8 cellular contexts compared by ENCODE assay signal in genomic region chr2:6865346-6866238, GRCh38. TPM values are rescaled to one million over a fixed set of nuclear protein-coding genes. Genes with fewer than 3 reads are reported as not detected.
DNase-seq lines count a peak whose midpoint lies in the region; ATAC-seq lines count a peak whose summit lies in the region.

A gene with protein sequence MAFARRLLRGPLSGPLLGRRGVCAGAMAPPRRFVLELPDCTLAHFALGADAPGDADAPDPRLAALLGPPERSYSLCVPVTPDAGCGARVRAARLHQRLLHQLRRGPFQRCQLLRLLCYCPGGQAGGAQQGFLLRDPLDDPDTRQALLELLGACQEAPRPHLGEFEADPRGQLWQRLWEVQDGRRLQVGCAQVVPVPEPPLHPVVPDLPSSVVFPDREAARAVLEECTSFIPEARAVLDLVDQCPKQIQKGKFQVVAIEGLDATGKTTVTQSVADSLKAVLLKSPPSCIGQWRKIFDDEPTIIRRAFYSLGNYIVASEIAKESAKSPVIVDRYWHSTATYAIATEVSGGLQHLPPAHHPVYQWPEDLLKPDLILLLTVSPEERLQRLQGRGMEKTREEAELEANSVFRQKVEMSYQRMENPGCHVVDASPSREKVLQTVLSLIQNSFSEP (minus strand): TSS chr2:6865907. CDS start chr2:6865696, 211 bp downstream.

- H3K4me2 ChIP-seq in BLaER1 treated with 17β-estradiol and CSF1 and Interleukin-3, amounts not matched to agents 10 nM and 100 nM, result peak within 1 kb of the TSS; percentile 90 to 100 (median 98)

- H3K4me3 ChIP-seq in BLaER1 treated with 17β-estradiol and CSF1 and Interleukin-3, amounts not matched to agents 10 nM and 100 nM, result peak within 1 kb of the TSS; percentile 70 to 85 (median 76)
- peak within 1 kb of the TSS; percentile 69 for H3K4me3 ChIP-seq in naive thymus-derived CD4-positive, alpha-beta T cell (ENCODE audit: low read length)

- CTCF ChIA-PET in naive thymus-derived CD4-positive, alpha-beta T cell (lab: Charles Lee), result interaction anchor here (0.8 to 3.2 kb wide), 9 partner anchors 13 to 178 kb away, joined by 3 to 38 read pairs (median 4); partner anchors contain the start of gene RSAD2

- peaks cover 0 to 12% (median 0%) of the 10 kb centered on the region in 11 experiments; a peak in 1 of 22 replicates for H4K20me1 ChIP-seq in BLaER1 treated with 17β-estradiol and CSF1 and Interleukin-3, amounts not matched to agents 10 nM and 100 nM

- peak within 1 kb of the TSS; percentile 85 to 100 (median 91) for H3K27ac Mint-ChIP-seq in naive thymus-derived CD4-positive, alpha-beta T cell

- peaks cover 0 to 16% (median 5%) of the 10 kb centered on the region in 11 donors for H3K9me3 Mint-ChIP-seq in naive thymus-derived CD4-positive, alpha-beta T cell

- peaks cover 15 to 42% (median 34%) of the 10 kb centered on the region in 10 experiments for H3K4me1 ChIP-seq in BLaER1 treated with 17β-estradiol and CSF1 and Interleukin-3, amounts not matched to agents 10 nM and 100 nM
- peaks cover 6% of the 10 kb centered on the region in 2 donors for H3K4me1 ChIP-seq in naive thymus-derived CD4-positive, alpha-beta T cell (ENCODE audit: control insufficient read depth in 2 of 2, insufficient read depth in 2 of 2, low read length in 2 of 2)

- intact Hi-C loops in naive thymus-derived CD4-positive, alpha-beta T cell (cut with micrococcal nuclease), result loop anchor here (1.0 to 10.0 kb wide), 6 partner anchors 12 to 1817 kb away; partner anchors contain the start of genes RSAD2 (in 2 of the 2) and ID2 (in 1 of the 2)

- peak; percentile 63 for ATAC-seq in GM18873 (IDR thresholded peaks at IDR 0.05; ENCODE audit: low FRiP score, unreplicated experiment)
- peak; percentile 66 for ATAC-seq in HG03108 (IDR thresholded peaks at IDR 0.05; ENCODE audit: unreplicated experiment)
- ATAC-seq in esophagus mucosa, result peak; percentile 60
- ATAC-seq in naive thymus-derived CD4-positive, alpha-beta T cell, result peak; percentile 81
- ATAC-seq in stimulated activated naive CD8-positive, alpha-beta T cell treated with anti-CD3 and anti-CD28 coated beads, Interleukin-15, Interleukin-2, amounts not matched to agents 100 U/mL and 50 U/mL, for 24 hours, result peak; percentile 79

- DNase-seq in NOMO-1 treated with DMSO at 0.1 percent for 48 hours (lab: John Stamatoyannopoulos, UW; ENCODE audit: unreplicated experiment) (peak; percentile 82), activated T-cell treated with anti-CD3 and anti-CD28 coated beads for 24 hours (ENCODE audit: low read depth) (peak; percentile 65)
- DNase-seq in naive thymus-derived CD4-positive, alpha-beta T cell, result peak; percentile 63 to 84 (median 79)
- peak; percentile 80 for DNase-seq in stimulated activated naive CD8-positive, alpha-beta T cell treated with anti-CD3 and anti-CD28 coated beads, Interleukin-15, Interleukin-2, amounts not matched to agents 100 U/mL and 50 U/mL, for 24 hours

- H3K9ac ChIP-seq in BLaER1 treated with 17β-estradiol and CSF1 and Interleukin-3, amounts not matched to agents 10 nM and 100 nM, result peak within 1 kb of the TSS; percentile 73 to 87 (median 81)

- H3K4me1 Mint-ChIP-seq in naive thymus-derived CD4-positive, alpha-beta T cell, result peaks cover 18 to 62% (median 29%) of the 10 kb centered on the region in 7 donors

- H3K4me3 Mint-ChIP-seq in naive thymus-derived CD4-positive, alpha-beta T cell, result peak within 1 kb of the TSS; percentile 93 to 100 (median 96)

- H3K27me3 ChIP-seq in BLaER1 treated with 17β-estradiol and CSF1 and Interleukin-3, amounts not matched to agents 10 nM and 100 nM, result peaks cover 0 to 13% (median 4%) of the 10 kb centered on the region in 11 experiments; a peak in 10 of 22 replicates
- H3K27me3 ChIP-seq in naive thymus-derived CD4-positive, alpha-beta T cell (ENCODE audit: control insufficient read depth in 2 of 2, insufficient read depth in 2 of 2, low read length in 2 of 2), result no peaks in the 10 kb centered on the region

- H3K36me3 ChIP-seq in BLaER1 treated with 17β-estradiol and CSF1 and Interleukin-3, amounts not matched to agents 10 nM and 100 nM, result peaks cover 3 to 16% (median 12%) of the 10 kb centered on the region in 11 experiments; a peak in 17 of 22 replicates
- peaks cover 0 to 11% (median 0%) of the 10 kb centered on the region in 3 experiments for H3K36me3 ChIP-seq in naive thymus-derived CD4-positive, alpha-beta T cell (ENCODE audit: control insufficient read depth in 2 of 3, insufficient read depth in 3 of 3, low read length in 3 of 3)

- peaks cover 21 to 51% (median 27%) of the 10 kb centered on the region in 5 donors for H3K36me3 Mint-ChIP-seq in naive thymus-derived CD4-positive, alpha-beta T cell

- peaks cover 0 to 2% (median 0%) of the 10 kb centered on the region in 5 donors for H3K27me3 Mint-ChIP-seq in naive thymus-derived CD4-positive, alpha-beta T cell

- H3K9me3 ChIP-seq in BLaER1 treated with 17β-estradiol and CSF1 and Interleukin-3, amounts not matched to agents 10 nM and 100 nM (replicated peaks in 1 of 11), result peaks cover 1 to 15% (median 11%) of the 10 kb centered on the region in 11 experiments
- H3K9me3 ChIP-seq in naive thymus-derived CD4-positive, alpha-beta T cell (ENCODE audit: control insufficient read depth in 2 of 3, low read length in 3 of 3), result no peaks in the 10 kb centered on the region

- peak within 1 kb of the TSS; percentile 44 to 88 (median 78); a peak in 21 of 22 replicates for H3K27ac ChIP-seq in BLaER1 treated with 17β-estradiol and CSF1 and Interleukin-3, amounts not matched to agents 10 nM and 100 nM
- peak within 1 kb of the TSS; percentile 68 for H3K27ac ChIP-seq in naive thymus-derived CD4-positive, alpha-beta T cell (ENCODE audit: low read depth, low read length)

- POLR2A ChIA-PET in naive thymus-derived CD4-positive, alpha-beta T cell (lab: Charles Lee), result interaction anchor here (0.8 to 6.2 kb wide), 10 partner anchors 12 to 66 kb away, joined by 3 to 94 read pairs (median 4); partner anchors contain the start of gene RSAD2

RNA-seq across cellular contexts. Expression of the gene that starts here (rescaled TPM):
- 2.6 TPM for total RNA-seq in esophagus mucosa
- total RNA-seq in naive thymus-derived CD4-positive, alpha-beta T cell, result 10 to 100 TPM in 1 of 5 experiments, 1 to 10 TPM in 4; 4.0 to 63.0 (median 6.6) TPM
- polyA plus RNA-seq in naive thymus-derived CD4-positive, alpha-beta T cell, result 1 to 10 TPM; 5.0 to 8.7 TPM

Comparison
In these comparisons a context has a peak if more than half of its experiments do, and no peak if none do; other contexts are left out.
1. Peak in every context shown above with its lines: DNase-seq, ATAC-seq, H3K4me3 ChIP-seq and H3K27ac ChIP-seq.